16 cellular contexts compared by ENCODE assay signal in the genomic region with DNA sequence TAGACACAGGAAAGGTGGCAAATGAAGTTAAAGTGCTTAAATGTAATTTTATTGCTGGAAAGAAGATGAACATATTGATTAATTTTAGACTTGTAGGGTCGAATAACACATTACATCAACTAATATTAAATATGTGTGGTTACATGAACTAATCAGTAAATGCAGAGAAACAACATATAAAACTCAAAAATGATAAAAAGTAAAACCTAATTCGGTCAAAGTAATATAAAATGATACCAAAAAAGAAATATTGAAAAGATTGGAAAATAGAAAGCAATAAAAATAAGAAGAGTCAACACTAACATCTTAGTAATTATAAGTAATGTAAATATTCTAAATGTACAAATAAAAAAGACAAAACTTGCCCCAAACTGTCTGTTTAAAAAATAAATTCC. TPM values are rescaled to one million over a fixed set of nuclear protein-coding genes. Genes with fewer than 3 reads are reported as not detected.
DNase-seq lines count a peak whose midpoint lies in the region; ATAC-seq and TF ChIP-seq lines count a peak whose summit lies in the region.
"Had no signal": no experiment of that assay in that cellular context is flagged by ENCODE, and none has a peak within 500 bp of the region (broad histone marks: within the 10 kb centered on the region; RNA-seq: fewer than 3 reads in every experiment).

No MANE protein-coding gene starts in this region.

- in situ Hi-C loops in Panc1 (cut with HindIII; ENCODE audit: low pct_unique_long_range_greater_than_20kb, low sequenced_read_pairs): no loop called here

- H3K4me1 ChIP-seq in SK-N-SH (ENCODE audit: control insufficient read depth in 1 of 2, insufficient read depth in 2 of 2, low read depth in 1 of 2, low read length in 1 of 2) (no peaks in the 10 kb centered on the region), Panc1 (ENCODE audit: control insufficient read depth, insufficient read depth, low read length) (no peaks in the 10 kb centered on the region)
- H3K4me1 ChIP-seq: stomach had no signal

- DNase-seq in SK-N-SH: no peak
- DNase-seq in GM12865 (ENCODE audit: low read depth): no peak
- DNase-seq in Panc1 (ENCODE audit: low read depth, low spot score): no peak
- no peak for DNase-seq in epithelial cell of prostate (ENCODE audit: low read depth, low spot score)
- DNase-seq in anterior cingulate cortex (lab: John Stamatoyannopoulos, UW): no peak
- DNase-seq in MV-4-11 (lab: John Stamatoyannopoulos, UW): no peak
- DNase-seq: activated CD4-positive, alpha-beta T cell treated with anti-CD3 and anti-CD28 coated beads for 1 hour; midbrain; NCI-H1417; stomach had no signal

- H3K79me2 ChIP-seq in SK-N-SH (ENCODE audit: insufficient read depth): no peaks in the 10 kb centered on the region

- peak overlapping the region; percentile 67 for H3K4me2 ChIP-seq in SK-N-SH

- H3K9ac ChIP-seq in SK-N-SH: peak overlapping the region; percentile 12; the same call in 1 of the 2 replicates

- WGBS in SK-N-SH (ENCODE audit: low lambda C conversion rate): 14% methylated on average over 2 of the region's 2 CpGs

- TF ChIP-seq CTCF in SK-N-SH (IDR thresholded peaks at IDR 0.05) (no peak), GM12865 (IDR thresholded peaks at IDR 0.05; ENCODE audit: insufficient read depth, low read depth, low read length, missing control alignments) (no peak), Panc1 (IDR thresholded peaks at IDR 0.05) (no peak)

- POLR2A ChIA-PET in SK-N-SH (lab: Yijun Ruan, JAX): no interaction called here
- POLR2A ChIA-PET in Panc1 (lab: Charles Lee): no interaction called here

- H3K4me3 ChIP-seq in SK-N-SH (ENCODE audit: low read depth in 2 of 2, low read length in 1 of 2) (no peak overlapping the region), GM12865 (ENCODE audit: low read depth, low read length) (peak overlapping the region; percentile 33), Panc1 (ENCODE audit: low read depth in 2 of 2, low read length in 2 of 2) (no peak overlapping the region)
- H3K4me3 ChIP-seq: coronary artery, stomach had no signal

- no TSS peak for BruUV-seq in Panc1 (replicated peaks; lab: Mats Ljungman, UMichigan)

- peak overlapping the region in 1 of 2 experiments; percentile 41; a peak in 2 of 4 replicates for H3K27ac ChIP-seq in SK-N-SH (ENCODE audit: low read depth in 2 of 2, low read length in 1 of 2)
- peak overlapping the region; percentile 61; the same call in 1 of the 2 replicates for H3K27ac ChIP-seq in Panc1 (ENCODE audit: low read length)
- peak overlapping the region; percentile 55 for H3K27ac ChIP-seq in epithelial cell of prostate
- H3K27ac ChIP-seq: 22Rv1, C4-2B, coronary artery, stomach had no signal

- H2AFZ ChIP-seq in SK-N-SH (ENCODE audit: low read depth): peak overlapping the region; percentile 83; the same call in 1 of the 2 replicates

- H3K9me3 ChIP-seq in SK-N-SH: peaks cover 8% of the 10 kb centered on the region; the same call in 1 of the 2 replicates
- no peaks in the 10 kb centered on the region for H3K9me3 ChIP-seq in Panc1 (ENCODE audit: control insufficient read depth, insufficient read depth, low read depth, low read length)

- TF ChIP-seq EP300 in SK-N-SH (IDR thresholded peaks at IDR 0.05; ENCODE audit: borderline replicate concordance in 1 of 2, low read depth in 1 of 2, low read length in 1 of 2): no peak

- H3K9me2 ChIP-seq in SK-N-SH: no peaks in the 10 kb centered on the region

- peaks cover 4% of the 10 kb centered on the region for H3F3A ChIP-seq in SK-N-SH (replicated peaks; ENCODE audit: insufficient read depth)

- no peak for TF ChIP-seq RAD21 in SK-N-SH (IDR thresholded peaks at IDR 0.05; ENCODE audit: low read length)

- intact Hi-C loops in Panc1 (cut with micrococcal nuclease; ENCODE audit: unreplicated experiment): no loop called here

- H3K27me3 ChIP-seq in SK-N-SH (ENCODE audit: insufficient read depth) (no peaks in the 10 kb centered on the region), Panc1 (ENCODE audit: control insufficient read depth, insufficient read depth, low read length) (no peaks in the 10 kb centered on the region)
- H3K27me3 ChIP-seq: stomach had no signal

- H3K36me3 ChIP-seq in SK-N-SH (replicated peaks in 1 of 2; ENCODE audit: control insufficient read depth in 1 of 2, insufficient read depth in 2 of 2, low read length in 1 of 2) (no peaks in the 10 kb centered on the region), Panc1 (ENCODE audit: control insufficient read depth, insufficient read depth, low read length) (no peaks in the 10 kb centered on the region)
- H3K36me3 ChIP-seq: stomach had no signal

- ATAC-seq in SK-N-SH treated with all-trans-retinoic acid at 6 μM for 48 hours: no peak
- no peak for ATAC-seq in Panc1
- ATAC-seq in HG02763 (IDR thresholded peaks at IDR 0.05; ENCODE audit: unreplicated experiment): no peak

- CTCF ChIA-PET in SK-N-SH (lab: Yijun Ruan, JAX): interaction anchor here (1.2 kb wide), 1 partner anchor 11 kb away, joined by 3 read pairs; no protein-coding TSS in a partner anchor
- CTCF ChIA-PET in Panc1 (lab: Charles Lee): no interaction called here

- H4K20me1 ChIP-seq in SK-N-SH (ENCODE audit: insufficient read depth): no peaks in the 10 kb centered on the region

TF ChIP-seq in SK-N-SH, 30 proteins besides CTCF, POLR2A, EP300 and RAD21:
- TF ChIP-seq NRF1 (IDR thresholded peaks at IDR 0.05; ENCODE audit: low read depth, low read length): no peak
- TF ChIP-seq FOSL2 (IDR thresholded peaks at IDR 0.05; ENCODE audit: borderline replicate concordance, low read depth): no peak
- TF ChIP-seq FOXM1 (IDR thresholded peaks at IDR 0.05; ENCODE audit: low read depth): no peak

TF ChIP-seq in SK-N-SH treated with all-trans-retinoic acid at 6 μM for 48 hours, 23 proteins besides CTCF, POLR2A, EP300 and RAD21 (continues in another document):
- TF ChIP-seq ZNF70 (CRISPR knock-in tag; IDR thresholded peaks at IDR 0.05) (no peak), SNAI2 (CRISPR knock-in tag; IDR thresholded peaks at IDR 0.05) (no peak), GLIS3 (CRISPR knock-in tag; IDR thresholded peaks at IDR 0.05) (no peak), ARNTL (CRISPR knock-in tag; IDR thresholded peaks at IDR 0.05; ENCODE audit: borderline replicate concordance, low read depth) (no peak), ISL1 (CRISPR knock-in tag; IDR thresholded peaks at IDR 0.05) (no peak), ZFP30 (CRISPR knock-in tag; IDR thresholded peaks at IDR 0.05) (no peak)
- TF ChIP-seq, protein P1, sequence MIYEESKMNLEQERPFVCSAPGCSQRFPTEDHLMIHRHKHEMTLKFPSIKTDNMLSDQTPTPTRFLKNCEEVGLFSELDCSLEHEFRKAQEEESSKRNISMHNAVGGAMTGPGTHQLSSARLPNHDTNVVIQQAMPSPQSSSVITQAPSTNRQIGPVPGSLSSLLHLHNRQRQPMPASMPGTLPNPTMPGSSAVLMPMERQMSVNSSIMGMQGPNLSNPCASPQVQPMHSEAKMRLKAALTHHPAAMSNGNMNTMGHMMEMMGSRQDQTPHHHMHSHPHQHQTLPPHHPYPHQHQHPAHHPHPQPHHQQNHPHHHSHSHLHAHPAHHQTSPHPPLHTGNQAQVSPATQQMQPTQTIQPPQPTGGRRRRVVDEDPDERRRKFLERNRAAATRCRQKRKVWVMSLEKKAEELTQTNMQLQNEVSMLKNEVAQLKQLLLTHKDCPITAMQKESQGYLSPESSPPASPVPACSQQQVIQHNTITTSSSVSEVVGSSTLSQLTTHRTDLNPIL (CRISPR knock-in tag; IDR thresholded peaks at IDR 0.05; ENCODE audit: low read depth): no peak
- TF ChIP-seq, protein P2, sequence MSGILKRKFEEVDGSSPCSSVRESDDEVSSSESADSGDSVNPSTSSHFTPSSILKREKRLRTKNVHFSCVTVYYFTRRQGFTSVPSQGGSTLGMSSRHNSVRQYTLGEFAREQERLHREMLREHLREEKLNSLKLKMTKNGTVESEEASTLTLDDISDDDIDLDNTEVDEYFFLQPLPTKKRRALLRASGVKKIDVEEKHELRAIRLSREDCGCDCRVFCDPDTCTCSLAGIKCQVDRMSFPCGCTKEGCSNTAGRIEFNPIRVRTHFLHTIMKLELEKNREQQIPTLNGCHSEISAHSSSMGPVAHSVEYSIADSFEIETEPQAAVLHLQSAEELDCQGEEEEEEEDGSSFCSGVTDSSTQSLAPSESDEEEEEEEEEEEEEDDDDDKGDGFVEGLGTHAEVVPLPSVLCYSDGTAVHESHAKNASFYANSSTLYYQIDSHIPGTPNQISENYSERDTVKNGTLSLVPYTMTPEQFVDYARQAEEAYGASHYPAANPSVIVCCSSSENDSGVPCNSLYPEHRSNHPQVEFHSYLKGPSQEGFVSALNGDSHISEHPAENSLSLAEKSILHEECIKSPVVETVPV (CRISPR knock-in tag; IDR thresholded peaks at IDR 0.05): no peak
- TF ChIP-seq, protein P3, sequence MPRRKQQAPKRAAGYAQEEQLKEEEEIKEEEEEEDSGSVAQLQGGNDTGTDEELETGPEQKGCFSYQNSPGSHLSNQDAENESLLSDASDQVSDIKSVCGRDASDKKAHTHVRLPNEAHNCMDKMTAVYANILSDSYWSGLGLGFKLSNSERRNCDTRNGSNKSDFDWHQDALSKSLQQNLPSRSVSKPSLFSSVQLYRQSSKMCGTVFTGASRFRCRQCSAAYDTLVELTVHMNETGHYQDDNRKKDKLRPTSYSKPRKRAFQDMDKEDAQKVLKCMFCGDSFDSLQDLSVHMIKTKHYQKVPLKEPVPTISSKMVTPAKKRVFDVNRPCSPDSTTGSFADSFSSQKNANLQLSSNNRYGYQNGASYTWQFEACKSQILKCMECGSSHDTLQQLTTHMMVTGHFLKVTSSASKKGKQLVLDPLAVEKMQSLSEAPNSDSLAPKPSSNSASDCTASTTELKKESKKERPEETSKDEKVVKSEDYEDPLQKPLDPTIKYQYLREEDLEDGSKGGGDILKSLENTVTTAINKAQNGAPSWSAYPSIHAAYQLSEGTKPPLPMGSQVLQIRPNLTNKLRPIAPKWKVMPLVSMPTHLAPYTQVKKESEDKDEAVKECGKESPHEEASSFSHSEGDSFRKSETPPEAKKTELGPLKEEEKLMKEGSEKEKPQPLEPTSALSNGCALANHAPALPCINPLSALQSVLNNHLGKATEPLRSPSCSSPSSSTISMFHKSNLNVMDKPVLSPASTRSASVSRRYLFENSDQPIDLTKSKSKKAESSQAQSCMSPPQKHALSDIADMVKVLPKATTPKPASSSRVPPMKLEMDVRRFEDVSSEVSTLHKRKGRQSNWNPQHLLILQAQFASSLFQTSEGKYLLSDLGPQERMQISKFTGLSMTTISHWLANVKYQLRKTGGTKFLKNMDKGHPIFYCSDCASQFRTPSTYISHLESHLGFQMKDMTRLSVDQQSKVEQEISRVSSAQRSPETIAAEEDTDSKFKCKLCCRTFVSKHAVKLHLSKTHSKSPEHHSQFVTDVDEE (CRISPR knock-in tag; IDR thresholded peaks at IDR 0.05): no peak

RNA-seq across cellular contexts. Expression of a gene that starts 43.3 kb away (rescaled TPM):
- not detected in 2 replicates for polyA plus RNA-seq in SK-N-SH (2012; rRNA removed)
- not detected in 2 replicates for polyA plus RNA-seq in SK-N-SH (2012; cell fraction: cytosol; rRNA removed)
- not detected in 2 replicates for polyA plus RNA-seq in SK-N-SH (2012; cell fraction: nucleus; rRNA removed)
- 0.49 TPM for total RNA-seq in Panc1 (2021; ENCODE audit: unreplicated experiment)
- not detected for polyA plus RNA-seq in Panc1 (2012; ENCODE audit: insufficient read length)
- total RNA-seq: astrocyte had no signal

RNA-seq across cellular contexts. Expression of a gene that starts 47.5 kb away (rescaled TPM):
- polyA plus RNA-seq in SK-N-SH (2012; rRNA removed): 6.6 and 8.3 TPM in 2 replicates
- polyA plus RNA-seq in SK-N-SH (2012; cell fraction: cytosol; rRNA removed): 10.9 and 15.5 TPM in 2 replicates
- 3.0 and 5.6 TPM in 2 replicates for polyA plus RNA-seq in SK-N-SH (2012; cell fraction: nucleus; rRNA removed)
- 34.1 TPM for total RNA-seq in Panc1 (2021; ENCODE audit: unreplicated experiment)
- 17.7 TPM for polyA plus RNA-seq in Panc1 (2012; ENCODE audit: insufficient read length)
